Comparison of ENCODE assay signal across 8 cellular contexts in the genomic region with DNA sequence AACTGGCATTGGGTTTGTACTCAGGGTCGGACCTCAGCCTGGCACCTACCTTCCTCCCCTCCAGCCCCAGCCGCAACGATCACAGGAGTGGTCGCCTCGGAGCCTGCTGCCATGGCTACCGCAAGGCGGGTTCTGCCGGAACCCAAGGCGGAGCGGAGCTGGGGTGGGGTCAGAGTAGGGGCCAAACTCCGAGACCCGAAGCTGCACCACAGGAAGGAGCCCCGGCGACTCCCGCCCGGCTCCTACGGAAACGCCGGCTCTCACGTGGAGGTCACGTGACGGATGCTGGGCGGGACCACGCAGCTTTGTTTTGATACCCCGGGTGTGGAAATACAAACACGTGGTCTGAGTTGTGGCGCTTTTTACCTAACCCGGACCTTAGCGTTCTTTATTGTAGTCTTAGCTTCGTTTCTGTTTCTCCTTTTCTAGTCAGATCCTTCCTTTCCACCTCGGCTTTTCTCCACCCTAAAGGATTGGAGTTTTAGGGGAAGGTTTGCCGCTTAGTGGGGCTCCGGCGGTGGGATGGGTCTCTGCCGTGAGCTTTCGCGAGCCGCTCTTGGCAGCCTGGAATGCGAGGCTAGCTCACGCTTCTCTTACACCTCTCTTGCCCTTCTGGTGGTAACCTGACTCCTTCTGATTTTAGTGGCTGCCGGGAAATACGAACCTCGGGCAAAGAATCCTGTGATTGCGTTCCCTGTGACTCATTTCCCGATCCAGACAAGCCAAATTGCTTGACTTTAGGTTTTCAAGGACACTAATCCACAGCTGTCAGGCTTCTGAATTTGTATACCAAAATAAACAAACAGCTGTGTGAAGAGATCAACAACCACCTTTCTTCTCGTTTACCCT. TPM values are rescaled to one million over a fixed set of nuclear protein-coding genes. Genes with fewer than 3 reads are reported as not detected.
A peak's percentile ranks its signal among the peaks of the same experiment; 100 is the strongest.
DNase-seq lines count a peak whose midpoint lies in the region; ATAC-seq and TF ChIP-seq lines count a peak whose summit lies in the region.

A gene with protein sequence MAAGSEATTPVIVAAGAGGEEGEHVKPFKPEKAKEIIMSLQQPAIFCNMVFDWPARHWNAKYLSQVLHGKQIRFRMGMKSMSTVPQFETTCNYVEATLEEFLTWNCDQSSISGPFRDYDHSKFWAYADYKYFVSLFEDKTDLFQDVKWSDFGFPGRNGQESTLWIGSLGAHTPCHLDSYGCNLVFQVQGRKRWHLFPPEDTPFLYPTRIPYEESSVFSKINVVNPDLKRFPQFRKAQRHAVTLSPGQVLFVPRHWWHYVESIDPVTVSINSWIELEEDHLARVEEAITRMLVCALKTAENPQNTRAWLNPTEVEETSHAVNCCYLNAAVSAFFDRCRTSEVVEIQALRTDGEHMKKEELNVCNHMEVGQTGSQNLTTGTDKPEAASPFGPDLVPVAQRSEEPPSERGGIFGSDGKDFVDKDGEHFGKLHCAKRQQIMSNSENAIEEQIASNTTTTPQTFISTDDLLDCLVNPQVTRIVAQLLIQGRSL (minus strand): TSS at position 264 of the 849 bp plus-strand sequence. CDS start 151 bp downstream, at position 113.

- no peaks in the 10 kb centered on the region for H3K36me3 ChIP-seq in sigmoid colon

- no peaks in the 10 kb centered on the region for H3K9me3 ChIP-seq in sigmoid colon

- peak within 1 kb of the TSS; percentile 64 for H3K27ac ChIP-seq in angular gyrus (ENCODE audit: low read depth, low read length)
- H3K27ac ChIP-seq in sigmoid colon: peak within 1 kb of the TSS; percentile 94 to 98 (median 98)

- intact Hi-C loops in sigmoid colon (cut with DNase I): loop anchor here (10.0 kb wide), 2 partner anchors 229 to 411 kb away; partner anchors contain the start of genes DTX3L, PARP9 and SEC22A

- ATAC-seq in HG02759 (IDR thresholded peaks at IDR 0.05; ENCODE audit: unreplicated experiment): peak; percentile 66

- TF ChIP-seq POLR2A in GM10847 (IDR thresholded peaks at IDR 0.05; ENCODE audit: extremely low read depth, insufficient read length) (peak; percentile 64), sigmoid colon (IDR thresholded peaks at IDR 0.05) (peak; percentile 43 to 46)

- peaks cover 0 to 30% (median 24%) of the 10 kb centered on the region in 4 donors for H3K4me1 ChIP-seq in sigmoid colon

- DNase-seq in RPMI7951 (ENCODE audit: low read depth) (peak; percentile 91), hepatic stellate cell (ENCODE audit: low spot score) (peak; percentile 85), sigmoid colon (peak; percentile 96), NCI-H526 treated with DMSO at 0.1 percent for 48 hours (lab: John Stamatoyannopoulos, UW) (no peak), SKM-1 (lab: John Stamatoyannopoulos, UW; ENCODE audit: unreplicated experiment) (no peak)

- no peaks in the 10 kb centered on the region for H3K27me3 ChIP-seq in sigmoid colon

- peak within 1 kb of the TSS; percentile 70 to 94 (median 90) for H3K4me3 ChIP-seq in sigmoid colon

- 0% methylated on average over 46 of the region's 46 CpGs for WGBS in sigmoid colon, 2 donors

- peak in 2 of 4 donors; percentile 18 to 43 for TF ChIP-seq EP300 in sigmoid colon (IDR thresholded peaks at IDR 0.05)

- no peak for TF ChIP-seq CTCF in sigmoid colon (IDR thresholded peaks at IDR 0.05)

RNA-seq across cellular contexts. Expression of the gene that starts here (rescaled TPM):
- 6.2 and 6.7 TPM in 2 replicates for total RNA-seq in RPMI7951 (2014; rRNA removed; shearing (Covaris generic))
- 10 to 100 TPM; 11.1 to 13.8 (median 12.6) TPM for total RNA-seq in sigmoid colon
- polyA plus RNA-seq in sigmoid colon: 1 to 10 TPM; 3.0 to 6.4 (median 3.0) TPM

Comparison
In these comparisons a context has a peak if more than half of its experiments do, and no peak if none do; other contexts are left out.
1. DNase-seq: peak in RPMI7951 (single experiment), hepatic stellate cell (single experiment) and sigmoid colon (single experiment); none in NCI-H526 treated with DMSO at 0.1 percent for 48 hours (single experiment) and SKM-1 (single experiment).